12 cellular contexts compared by ENCODE assay signal in the genomic region with DNA sequence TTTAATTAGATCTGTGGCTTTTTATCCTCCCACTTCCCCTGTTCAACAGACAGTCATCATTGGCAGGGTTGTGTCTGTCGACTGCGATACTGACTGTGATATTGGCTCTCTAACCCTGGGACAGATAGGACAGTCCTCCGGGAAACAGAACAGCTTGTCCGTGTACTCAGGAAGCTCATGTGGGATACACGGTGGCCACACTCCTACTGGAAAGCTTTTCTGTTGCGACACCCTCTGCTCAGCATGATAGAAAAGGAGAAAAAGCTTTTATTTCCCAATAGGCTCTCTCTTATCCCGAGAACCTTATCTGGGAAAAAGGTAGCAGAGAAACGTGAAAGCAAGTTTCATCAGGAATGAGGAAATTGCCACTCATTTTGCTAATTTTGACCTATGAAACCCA.
DNase-seq lines count a peak whose midpoint lies in the region; ATAC-seq and TF ChIP-seq lines count a peak whose summit lies in the region.
"Had no signal": no experiment of that assay in that cellular context is flagged by ENCODE, and none has a peak within 500 bp of the region (broad histone marks: within the 10 kb centered on the region; RNA-seq: fewer than 3 reads in every experiment).

No MANE protein-coding gene starts in this region.

- H3K79me1 ChIP-seq in IMR-90 (ENCODE audit: low read depth in 1 of 2, low read length in 2 of 2), result peaks cover 31 to 75% of the 10 kb centered on the region in 2 experiments

- dilution Hi-C loops in IMR-90 (cut with HindIII; ENCODE audit: low sequenced_read_pairs, unreplicated experiment), result loop anchor here (25.0 kb wide), 1 partner anchor 140 kb away; no protein-coding TSS in a partner anchor
- dilution Hi-C loops in mammary epithelial cell (cut with HindIII; ENCODE audit: low sequenced_read_pairs), result no loop called here

- 61% methylated on average over 3 of the region's 8 CpGs; no CpG with 5 or more reads in 1 of the 2 experiments for WGBS in IMR-90 (ENCODE audit: extremely low coverage in 2 of 2, insufficient read length in 1 of 2), 2 experiments
- 20% methylated on average over 8 of the region's 8 CpGs for WGBS in mammary epithelial cell (ENCODE audit: low coverage, missing lambda C conversion rate)
- WGBS in hepatocyte (ENCODE audit: low lambda C conversion rate, missing lambda C conversion rate), result 59% methylated on average over 8 of the region's 8 CpGs
- 33 to 49% (median 43%) methylated on average over 8 of the region's 8 CpGs for WGBS in stomach, 5 donors

- TF ChIP-seq EP300 in stomach (IDR thresholded peaks at IDR 0.05), result no peak

- H2BK120ac ChIP-seq in IMR-90 (ENCODE audit: low read depth, low read length), result peak overlapping the region; percentile 76

- peak overlapping the region; percentile 26; the same call in 1 of the 2 replicates for H4K91ac ChIP-seq in IMR-90 (ENCODE audit: insufficient read depth, low read depth, low read length)

- peaks cover 11% of the 10 kb centered on the region for H3K9me1 ChIP-seq in IMR-90 (ENCODE audit: insufficient read depth, low read length)

- H3K23ac ChIP-seq in IMR-90 (ENCODE audit: low read depth, low read length), result peak overlapping the region; percentile 84

- DNase-seq in IMR-90, result peak; percentile 78
- DNase-seq in mammary epithelial cell, result peak; percentile 43
- DNase-seq in hepatocyte (ENCODE audit: low spot score), result peak; percentile 66
- no peak for DNase-seq in stomach
- DNase-seq in NCI-H524 (lab: John Stamatoyannopoulos, UW), result no peak
- no peak for DNase-seq in stimulated activated naive CD4-positive, alpha-beta T cell treated with Interleukin-2 at 50 U/mL for 16 hours (lab: John Stamatoyannopoulos, UW)
- DNase-seq in GDM1 (lab: John Stamatoyannopoulos, UW), result no peak
- DNase-seq: activated CD8-positive, alpha-beta T cell treated with anti-CD3 and anti-CD28 coated beads, Interleukin-2, amount 10 ng/mL, durations not matched to agents 7 days and 5 days; central memory CD4-positive, alpha-beta T cell; DMS79 had no signal

- peak overlapping the region; percentile 85; the same call in 1 of the 2 replicates for H4K5ac ChIP-seq in IMR-90 (ENCODE audit: low read depth, low read length)

- H3K4me1 ChIP-seq in IMR-90 (ENCODE audit: control insufficient read depth, insufficient read depth, low read length) (peaks cover 11% of the 10 kb centered on the region), mammary epithelial cell (ENCODE audit: insufficient read depth, low read length) (peaks cover 22% of the 10 kb centered on the region), hepatocyte (ENCODE audit: insufficient read depth) (peaks cover 6% of the 10 kb centered on the region), stomach (peaks cover 0 to 18% (median 8%) of the 10 kb centered on the region in 4 donors)

- 0 out of 2 replicates have a peak overlapping the region, but pooled peaks have one; percentile 35 for H3K56ac ChIP-seq in IMR-90 (ENCODE audit: extremely low read depth, insufficient read depth, low read length)

- peak overlapping the region; percentile 48; the same call in 2 of the 3 replicates for H2BK15ac ChIP-seq in IMR-90 (ENCODE audit: low read depth, low read length)

- POLR2A ChIA-PET in IMR-90 (lab: Charles Lee; ENCODE audit: unreplicated experiment), result no interaction called here

- H3K27ac ChIP-seq in IMR-90 (ENCODE audit: insufficient read depth, low read length) (peak overlapping the region; percentile 63), mammary epithelial cell (ENCODE audit: insufficient read depth, low read depth, low read length) (peak overlapping the region; percentile 56), hepatocyte (peak overlapping the region; percentile 91), stomach (peak overlapping the region; percentile 5 to 83 (median 64))

- peak overlapping the region; percentile 62 for H3K4me2 ChIP-seq in IMR-90 (ENCODE audit: low read depth, low read length)
- H3K4me2 ChIP-seq in mammary epithelial cell (ENCODE audit: insufficient read depth, low read depth, low read length), result peak overlapping the region; percentile 17
- peak overlapping the region; percentile 65 for H3K4me2 ChIP-seq in hepatocyte

- H3K79me2 ChIP-seq in mammary epithelial cell (ENCODE audit: insufficient read depth, low read length), result peaks cover 9% of the 10 kb centered on the region
- peaks cover 2% of the 10 kb centered on the region for H3K79me2 ChIP-seq in hepatocyte

- H2AFZ ChIP-seq in IMR-90 (replicated peaks; ENCODE audit: low read length, poor library complexity), result peak overlapping the region; percentile 46
- peak overlapping the region; percentile 78 for H2AFZ ChIP-seq in mammary epithelial cell (ENCODE audit: low read depth, low read length)
- no peak overlapping the region for H2AFZ ChIP-seq in hepatocyte

- H3K9me3 ChIP-seq in IMR-90 (ENCODE audit: control insufficient read depth, insufficient read depth, low read length), result no peaks in the 10 kb centered on the region
- H3K9me3 ChIP-seq in mammary epithelial cell (replicated peaks; ENCODE audit: insufficient read depth, low read length), result no peaks in the 10 kb centered on the region
- no peaks in the 10 kb centered on the region for H3K9me3 ChIP-seq in hepatocyte (ENCODE audit: low read depth)
- H3K9me3 ChIP-seq in stomach, result no peaks in the 10 kb centered on the region

- intact Hi-C loops in IMR-90 (cut with micrococcal nuclease) (no loop called here), mammary epithelial cell (cut with micrococcal nuclease) (no loop called here), stomach (cut with DNase I; ENCODE audit: low total_unique reads) (no loop called here)

- no peak for TF ChIP-seq CTCF in IMR-90 (conservative IDR thresholded peaks at IDR 0.05; ENCODE audit: low read depth, low read length)
- no peak for TF ChIP-seq CTCF in mammary epithelial cell (conservative IDR thresholded peaks at IDR 0.05 in 1 of 2, IDR thresholded peaks at IDR 0.05 in 1 of 2; ENCODE audit: extremely low read depth in 1 of 2, insufficient read depth in 1 of 2, low read depth in 1 of 2, low read length in 2 of 2)
- no peak for TF ChIP-seq CTCF in hepatocyte (IDR thresholded peaks at IDR 0.05; ENCODE audit: poor library complexity)
- TF ChIP-seq CTCF in stomach (IDR thresholded peaks at IDR 0.05), result no peak

- no TSS peak for BruUV-seq in IMR-90 (replicated peaks; lab: Mats Ljungman, UMichigan)
- no TSS peak for BruUV-seq in mammary epithelial cell (replicated peaks; lab: Mats Ljungman, UMichigan)

- peak overlapping the region; percentile 84 for H3K14ac ChIP-seq in IMR-90 (replicated peaks; ENCODE audit: low read depth, low read length)

- ATAC-seq in IMR-90 (ENCODE audit: low read depth), result peak; percentile 50
- ATAC-seq in GM21717 (IDR thresholded peaks at IDR 0.05; ENCODE audit: unreplicated experiment), result no peak
- ATAC-seq: activated CD8-positive, alpha-beta T cell treated with anti-CD3 and anti-CD28 coated beads, Interleukin-2, amount 10 ng/mL, durations not matched to agents 7 days and 5 days; Panc1 had no signal

- TF ChIP-seq RAD21 in IMR-90 (IDR thresholded peaks at IDR 0.05; ENCODE audit: low read length), result no peak

- H3K27me3 ChIP-seq in IMR-90 (ENCODE audit: control insufficient read depth, insufficient read depth, low read length) (no peaks in the 10 kb centered on the region), mammary epithelial cell (ENCODE audit: insufficient read depth, low read length) (no peaks in the 10 kb centered on the region), hepatocyte (no peaks in the 10 kb centered on the region), stomach (peaks cover 0 to 8% (median 0%) of the 10 kb centered on the region in 3 donors)

- H2AK5ac ChIP-seq in IMR-90 (ENCODE audit: low read depth, low read length), result peak overlapping the region; percentile 73

- H3K9me2 ChIP-seq in hepatocyte (replicated peaks; ENCODE audit: insufficient read depth), result no peaks in the 10 kb centered on the region

- H3K36me3 ChIP-seq in IMR-90 (ENCODE audit: control insufficient read depth, insufficient read depth, low read length) (peaks cover 13% of the 10 kb centered on the region), mammary epithelial cell (ENCODE audit: insufficient read depth, low read length) (no peaks in the 10 kb centered on the region), hepatocyte (replicated peaks; ENCODE audit: insufficient read depth, low read depth) (no peaks in the 10 kb centered on the region), stomach (no peaks in the 10 kb centered on the region)

- H4K8ac ChIP-seq in IMR-90 (ENCODE audit: low read depth in 2 of 2, low read length in 2 of 2), result peak overlapping the region; percentile 68 to 77

- H2BK20ac ChIP-seq in IMR-90 (ENCODE audit: low read depth, low read length), result peak overlapping the region; percentile 67

- H3K9ac ChIP-seq in IMR-90 (ENCODE audit: low read depth, low read length), result peak overlapping the region; percentile 43
- H3K9ac ChIP-seq in mammary epithelial cell (ENCODE audit: insufficient read depth, low read length), result peak overlapping the region; percentile 30

- CTCF ChIA-PET in IMR-90 (lab: Yijun Ruan, JAX) (interaction anchor here (1.0 to 2.0 kb wide), 2 partner anchors 19 to 125 kb away, joined by 3 to 6 read pairs; no protein-coding TSS in a partner anchor), mammary epithelial cell (lab: Charles Lee; ENCODE audit: low non-redundant PET) (no interaction called here)

- peak overlapping the region; percentile 80; the same call in 1 of the 2 replicates for H3K18ac ChIP-seq in IMR-90 (ENCODE audit: low read depth, low read length)

- no peak for TF ChIP-seq POLR2A in IMR-90 (IDR thresholded peaks at IDR 0.05; ENCODE audit: low read depth, low read length)
- TF ChIP-seq POLR2A in stomach (IDR thresholded peaks at IDR 0.05), result no peak

- H3K4ac ChIP-seq in IMR-90 (ENCODE audit: low read depth, low read length), result peak overlapping the region; percentile 87

- H2AK9ac ChIP-seq in IMR-90 (replicated peaks; ENCODE audit: low read depth, low read length, poor library complexity), result peak overlapping the region; percentile 18

- H2BK5ac ChIP-seq in IMR-90 (ENCODE audit: low read depth, low read length, poor library complexity, severe bottlenecking), result peak overlapping the region; percentile 89

- H4K20me1 ChIP-seq in IMR-90 (ENCODE audit: insufficient read depth, low read length) (no peaks in the 10 kb centered on the region; the same call in 1 of the 2 replicates), mammary epithelial cell (ENCODE audit: insufficient read depth, low read length) (no peaks in the 10 kb centered on the region), hepatocyte (ENCODE audit: insufficient read depth, poor library complexity, severe bottlenecking) (no peaks in the 10 kb centered on the region)

- no peak overlapping the region for H3K4me3 ChIP-seq in IMR-90 (ENCODE audit: insufficient read depth, low read depth, low read length)
- no peak overlapping the region for H3K4me3 ChIP-seq in mammary epithelial cell (replicated peaks in 1 of 3; ENCODE audit: insufficient read depth in 1 of 3, low read depth in 2 of 3, low read length in 3 of 3)
- no peak overlapping the region for H3K4me3 ChIP-seq in hepatocyte
- H3K4me3 ChIP-seq in stomach, result no peak overlapping the region

- in situ Hi-C loops in IMR-90 (cut with MboI; ENCODE audit: low sequenced_read_pairs), result no loop called here
- in situ Hi-C loops in mammary epithelial cell (cut with MboI; ENCODE audit: low sequenced_read_pairs in 2 of 2), result loop anchor here in 1 of 2 donors (25.0 kb wide), 1 partner anchor 365 kb away; no protein-coding TSS in a partner anchor

TF ChIP-seq in IMR-90, 13 proteins besides CTCF, POLR2A, EP300 and RAD21 (continues in another document):
- TF ChIP-seq CEBPB (IDR thresholded peaks at IDR 0.05; ENCODE audit: low read depth, low read length), result peak; percentile 97

Comparison
In these comparisons a context has a peak if more than half of its experiments do, and no peak if none do; other contexts are left out.
1. DNase-seq: peak in IMR-90 (single experiment), mammary epithelial cell (single experiment) and hepatocyte (single experiment); none in stomach (single experiment), NCI-H524 (0 of 2), stimulated activated naive CD4-positive, alpha-beta T cell treated with Interleukin-2 at 50 U/mL for 16 hours (single experiment) and GDM1 (single experiment).
2. Peak in every context shown above with its lines, with median percentiles within 50 percentile points of each other: H3K27ac ChIP-seq and H3K4me2 ChIP-seq.